14 cellular contexts compared by ENCODE assay signal in the genomic region with DNA sequence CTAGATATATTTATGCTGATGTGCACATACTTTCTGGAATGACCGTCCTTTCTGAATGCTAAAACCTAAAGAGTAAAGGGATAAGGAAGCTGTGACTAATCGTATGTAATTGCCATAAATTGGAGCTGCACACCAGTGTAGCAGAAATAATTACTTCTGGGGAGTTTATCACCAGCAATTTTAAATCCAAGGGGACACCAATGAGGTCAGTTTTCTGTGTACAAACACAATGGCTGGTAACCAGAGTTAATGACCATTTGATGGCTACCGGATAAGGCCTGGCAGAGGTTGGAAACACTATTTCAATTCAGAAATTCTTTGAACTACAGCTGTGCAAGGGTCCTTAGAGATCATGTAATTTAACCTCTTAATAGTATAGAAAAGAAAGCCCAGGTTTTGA.
"Had no signal": no experiment of that assay in that cellular context is flagged by ENCODE, and none has a peak within 500 bp of the region (broad histone marks: within the 10 kb centered on the region; RNA-seq: fewer than 3 reads in every experiment).

No MANE protein-coding gene starts in this region.

- H3K9me3 Mint-ChIP-seq: activated CD4-positive, alpha-beta T cell treated with anti-CD3 and anti-CD28 coated beads, Interleukin-2, amount 10 ng/mL, durations not matched to agents 24 days and 14 days; dendritic cell treated with granulocyte-macrophage colony-stimulating factor and Interleukin-4, amounts not matched to agents 40 ng/mL and 50 ng/mL, for 4 days had no signal

- H3K36me3 Mint-ChIP-seq: activated naive CD8-positive, alpha-beta T cell treated with anti-CD3 and anti-CD28 coated beads, Interleukin-2, amount 10 ng/mL, durations not matched to agents 7 days and 5 days; immature natural killer cell; mesothelial cell of epicardium had no signal

- H3K4me3 Mint-ChIP-seq: activated CD4-positive, alpha-beta T cell treated with anti-CD3 and anti-CD28 coated beads, Interleukin-2, amount 10 ng/mL, durations not matched to agents 24 days and 14 days; activated naive CD8-positive, alpha-beta T cell treated with anti-CD3 and anti-CD28 coated beads, Interleukin-2, amount 10 ng/mL, durations not matched to agents 7 days and 5 days; dendritic cell treated with granulocyte-macrophage colony-stimulating factor and Interleukin-4, amounts not matched to agents 40 ng/mL and 50 ng/mL, for 4 days; immature natural killer cell; mesothelial cell of epicardium had no signal

- H3K4me1 Mint-ChIP-seq: activated CD4-positive, alpha-beta T cell treated with anti-CD3 and anti-CD28 coated beads, Interleukin-2, amount 10 ng/mL, durations not matched to agents 24 days and 14 days; activated naive CD8-positive, alpha-beta T cell treated with anti-CD3 and anti-CD28 coated beads, Interleukin-2, amount 10 ng/mL, durations not matched to agents 7 days and 5 days; immature natural killer cell had no signal

- DNase-seq: activated CD4-positive, alpha-beta T cell treated with anti-CD3 and anti-CD28 coated beads, Interleukin-2, amount 10 ng/mL, durations not matched to agents 24 days and 14 days; activated CD4-positive, CD25-positive, alpha-beta regulatory T cell; activated naive CD8-positive, alpha-beta T cell treated with anti-CD3 and anti-CD28 coated beads, Interleukin-2, amount 10 ng/mL, durations not matched to agents 7 days and 5 days; anterior cingulate cortex; effector memory CD4-positive, alpha-beta T cell; heart left ventricle; immature natural killer cell; psoas muscle; stimulated activated CD4-positive, alpha-beta T cell treated with anti-CD3 and anti-CD28 coated beads, Interleukin-1b, Interleukin-23, amount 100 ng/mL, for 48 hours; stomach; testis; upper lobe of left lung had no signal

- H3K27ac Mint-ChIP-seq: activated CD4-positive, alpha-beta T cell treated with anti-CD3 and anti-CD28 coated beads, Interleukin-2, amount 10 ng/mL, durations not matched to agents 24 days and 14 days; activated naive CD8-positive, alpha-beta T cell treated with anti-CD3 and anti-CD28 coated beads, Interleukin-2, amount 10 ng/mL, durations not matched to agents 7 days and 5 days; dendritic cell treated with granulocyte-macrophage colony-stimulating factor and Interleukin-4, amounts not matched to agents 40 ng/mL and 50 ng/mL, for 4 days; immature natural killer cell; mesothelial cell of epicardium had no signal

- H3K27me3 Mint-ChIP-seq: activated CD4-positive, alpha-beta T cell treated with anti-CD3 and anti-CD28 coated beads, Interleukin-2, amount 10 ng/mL, durations not matched to agents 24 days and 14 days; activated naive CD8-positive, alpha-beta T cell treated with anti-CD3 and anti-CD28 coated beads, Interleukin-2, amount 10 ng/mL, durations not matched to agents 7 days and 5 days; dendritic cell treated with granulocyte-macrophage colony-stimulating factor and Interleukin-4, amounts not matched to agents 40 ng/mL and 50 ng/mL, for 4 days had no signal

- ATAC-seq: heart left ventricle, psoas muscle had no signal
